1 cellular context compared by ENCODE assay signal in the genomic region with DNA sequence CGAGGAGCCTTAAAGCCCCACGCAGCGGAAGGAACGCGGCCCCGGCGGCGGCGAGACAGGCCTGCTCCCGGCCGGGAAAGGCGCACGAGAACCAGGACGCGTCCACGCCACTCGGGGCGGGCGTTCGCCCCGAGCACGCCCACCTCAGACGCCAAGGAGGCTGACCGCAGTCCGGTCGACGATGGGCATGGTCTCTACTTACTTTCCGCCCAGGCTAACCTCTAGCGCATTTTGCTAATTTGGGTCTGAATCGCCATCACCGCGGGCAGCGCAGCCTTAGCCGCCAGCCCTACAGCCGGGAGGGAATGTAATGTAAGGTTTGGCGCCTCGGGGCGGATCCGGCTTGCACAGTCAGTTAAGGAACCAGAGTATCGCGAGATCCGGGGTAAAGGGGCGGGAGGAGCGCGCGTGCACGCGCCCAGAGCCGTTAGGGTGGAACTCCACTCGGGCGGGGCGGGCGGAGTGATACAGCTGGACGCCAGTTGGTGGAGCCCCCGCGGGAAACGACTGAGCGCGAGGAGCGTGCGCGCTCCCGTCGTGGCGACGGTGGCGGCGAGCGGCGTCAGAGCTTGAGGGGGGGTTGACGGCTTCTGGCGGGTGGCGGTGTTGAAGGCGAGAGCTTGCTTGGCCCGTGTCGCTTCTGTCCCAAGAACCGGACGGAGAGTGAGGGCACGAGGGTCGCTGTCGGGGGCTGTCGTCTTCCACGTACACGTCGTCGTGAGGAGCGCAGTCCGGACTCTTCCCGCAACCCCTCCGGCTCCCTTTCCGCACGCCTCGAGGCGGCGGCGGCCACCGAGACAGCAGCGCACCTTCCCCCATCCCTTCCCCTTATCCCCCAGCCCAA.
TF ChIP-seq lines count a peak whose summit lies in the region.

A gene with protein sequence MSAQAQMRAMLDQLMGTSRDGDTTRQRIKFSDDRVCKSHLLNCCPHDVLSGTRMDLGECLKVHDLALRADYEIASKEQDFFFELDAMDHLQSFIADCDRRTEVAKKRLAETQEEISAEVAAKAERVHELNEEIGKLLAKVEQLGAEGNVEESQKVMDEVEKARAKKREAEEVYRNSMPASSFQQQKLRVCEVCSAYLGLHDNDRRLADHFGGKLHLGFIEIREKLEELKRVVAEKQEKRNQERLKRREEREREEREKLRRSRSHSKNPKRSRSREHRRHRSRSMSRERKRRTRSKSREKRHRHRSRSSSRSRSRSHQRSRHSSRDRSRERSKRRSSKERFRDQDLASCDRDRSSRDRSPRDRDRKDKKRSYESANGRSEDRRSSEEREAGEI (plus strand): TSS at position 529 of the 844 bp plus-strand sequence. CDS start 368 bp downstream, outside the sequence.

TF ChIP-seq in HEK293, 187 proteins besides CTCF, POLR2A, EP300 and RAD21 (continued from another document and continues in another):
- TF ChIP-seq TRIM28 (IDR thresholded peaks at IDR 0.05; ENCODE audit: borderline replicate concordance, low read length): peak; percentile 80
- no peak for TF ChIP-seq ZNF280D (tag by site-specific recombination; IDR thresholded peaks at IDR 0.05)
- no peak for TF ChIP-seq ZNF214 (tag by site-specific recombination; IDR thresholded peaks at IDR 0.05; ENCODE audit: borderline replicate concordance)
- peak; percentile 83 for TF ChIP-seq SP7 (tag by site-specific recombination; IDR thresholded peaks at IDR 0.05)
- TF ChIP-seq ZNF146 (tag by site-specific recombination; IDR thresholded peaks at IDR 0.05): peak; percentile 20; the same call in 1 of the 2 replicates
- TF ChIP-seq ZNF792 (tag by site-specific recombination; IDR thresholded peaks at IDR 0.05): 0 out of 2 replicates have a peak, but pooled peaks have one; percentile 75
- TF ChIP-seq ZNF521 (tag by site-specific recombination; IDR thresholded peaks at IDR 0.05): no peak
- no peak for TF ChIP-seq ZNF645 (tag by site-specific recombination; IDR thresholded peaks at IDR 0.05)
- TF ChIP-seq ZNF112 (tag by site-specific recombination; IDR thresholded peaks at IDR 0.05): no peak
- TF ChIP-seq TCF7L2 (IDR thresholded peaks at IDR 0.05; ENCODE audit: borderline replicate concordance, low read depth, low read length): no peak
- peak; percentile 56; the same call in 1 of the 2 replicates for TF ChIP-seq ZNF610 (tag by site-specific recombination; IDR thresholded peaks at IDR 0.05; ENCODE audit: borderline replicate concordance)
- TF ChIP-seq ZNF211 (tag by site-specific recombination; IDR thresholded peaks at IDR 0.05; ENCODE audit: low read depth): no peak
- no peak for TF ChIP-seq ZNF580 (tag by site-specific recombination; IDR thresholded peaks at IDR 0.05)
- TF ChIP-seq WT1 (tag by site-specific recombination; IDR thresholded peaks at IDR 0.05): peak; percentile 58; the same call in 1 of the 2 replicates
- no peak for TF ChIP-seq ZNF560 (tag by site-specific recombination; IDR thresholded peaks at IDR 0.05; ENCODE audit: borderline replicate concordance)
- TF ChIP-seq ZNF140 (tag by site-specific recombination; IDR thresholded peaks at IDR 0.05): no peak
- peak; percentile 94 for TF ChIP-seq PATZ1 (tag by site-specific recombination; IDR thresholded peaks at IDR 0.05)
- TF ChIP-seq ZNF660 (tag by site-specific recombination; IDR thresholded peaks at IDR 0.05): peak; percentile 85
- peak; percentile 83 for TF ChIP-seq ZBTB17 (tag by site-specific recombination; IDR thresholded peaks at IDR 0.05)
- no peak for TF ChIP-seq ZNF354C (tag by site-specific recombination; IDR thresholded peaks at IDR 0.05; ENCODE audit: borderline replicate concordance, low read depth)
- TF ChIP-seq GLI4 (tag by site-specific recombination; IDR thresholded peaks at IDR 0.05): peak; percentile 68
- TF ChIP-seq KLF16 (tag by site-specific recombination; IDR thresholded peaks at IDR 0.05): peak; percentile 98
- peak; percentile 89 for TF ChIP-seq KLF9 (tag by site-specific recombination; IDR thresholded peaks at IDR 0.05; ENCODE audit: low read depth)
- no peak for TF ChIP-seq TSHZ1 (tag by site-specific recombination; IDR thresholded peaks at IDR 0.05; ENCODE audit: borderline replicate concordance)
- no peak for TF ChIP-seq PRDM6 (tag by site-specific recombination; IDR thresholded peaks at IDR 0.05)
- TF ChIP-seq ZNF174 (tag by site-specific recombination; IDR thresholded peaks at IDR 0.05): no peak
- TF ChIP-seq, protein P1, sequence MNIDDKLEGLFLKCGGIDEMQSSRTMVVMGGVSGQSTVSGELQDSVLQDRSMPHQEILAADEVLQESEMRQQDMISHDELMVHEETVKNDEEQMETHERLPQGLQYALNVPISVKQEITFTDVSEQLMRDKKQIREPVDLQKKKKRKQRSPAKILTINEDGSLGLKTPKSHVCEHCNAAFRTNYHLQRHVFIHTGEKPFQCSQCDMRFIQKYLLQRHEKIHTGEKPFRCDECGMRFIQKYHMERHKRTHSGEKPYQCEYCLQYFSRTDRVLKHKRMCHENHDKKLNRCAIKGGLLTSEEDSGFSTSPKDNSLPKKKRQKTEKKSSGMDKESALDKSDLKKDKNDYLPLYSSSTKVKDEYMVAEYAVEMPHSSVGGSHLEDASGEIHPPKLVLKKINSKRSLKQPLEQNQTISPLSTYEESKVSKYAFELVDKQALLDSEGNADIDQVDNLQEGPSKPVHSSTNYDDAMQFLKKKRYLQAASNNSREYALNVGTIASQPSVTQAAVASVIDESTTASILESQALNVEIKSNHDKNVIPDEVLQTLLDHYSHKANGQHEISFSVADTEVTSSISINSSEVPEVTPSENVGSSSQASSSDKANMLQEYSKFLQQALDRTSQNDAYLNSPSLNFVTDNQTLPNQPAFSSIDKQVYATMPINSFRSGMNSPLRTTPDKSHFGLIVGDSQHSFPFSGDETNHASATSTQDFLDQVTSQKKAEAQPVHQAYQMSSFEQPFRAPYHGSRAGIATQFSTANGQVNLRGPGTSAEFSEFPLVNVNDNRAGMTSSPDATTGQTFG (tag by site-specific recombination; IDR thresholded peaks at IDR 0.05; ENCODE audit: borderline replicate concordance): no peak
- TF ChIP-seq SP2 (tag by site-specific recombination; IDR thresholded peaks at IDR 0.05): peak; percentile 94
- TF ChIP-seq ZNF239 (tag by site-specific recombination; IDR thresholded peaks at IDR 0.05): no peak
- peak; percentile 82; the same call in 1 of the 2 replicates for TF ChIP-seq ZBTB20 (tag by site-specific recombination; IDR thresholded peaks at IDR 0.05)
- peak; percentile 71; the same call in 1 of the 2 replicates for TF ChIP-seq PBX3 (CRISPR knock-in tag; IDR thresholded peaks at IDR 0.05)
- TF ChIP-seq ZBTB21 (tag by site-specific recombination; IDR thresholded peaks at IDR 0.05): no peak; the same call in 1 of the 2 replicates
- TF ChIP-seq FEZF1 (tag by site-specific recombination; IDR thresholded peaks at IDR 0.05): no peak
- peak; percentile 67; the same call in 1 of the 2 replicates for TF ChIP-seq YY2 (tag by site-specific recombination; IDR thresholded peaks at IDR 0.05)
- TF ChIP-seq ZNF274 (IDR thresholded peaks at IDR 0.05; ENCODE audit: low read length): no peak
- no peak for TF ChIP-seq ZNF274 (tag by site-specific recombination; IDR thresholded peaks at IDR 0.05; ENCODE audit: borderline replicate concordance)
- no peak; the same call in 1 of the 2 replicates for TF ChIP-seq ZBTB48 (tag by site-specific recombination; IDR thresholded peaks at IDR 0.05)
- TF ChIP-seq ZNF529 (tag by site-specific recombination; IDR thresholded peaks at IDR 0.05; ENCODE audit: insufficient replicate concordance): no peak
- no peak for TF ChIP-seq ZNF292 (tag by site-specific recombination; IDR thresholded peaks at IDR 0.05; ENCODE audit: borderline replicate concordance, low read depth)
- no peak for TF ChIP-seq ZNF48 (tag by site-specific recombination; IDR thresholded peaks at IDR 0.05)
- no peak for TF ChIP-seq ZNF311 (tag by site-specific recombination; IDR thresholded peaks at IDR 0.05; ENCODE audit: borderline replicate concordance)
- peak; percentile 74; the same call in 1 of the 2 replicates for TF ChIP-seq OVOL3 (tag by site-specific recombination; IDR thresholded peaks at IDR 0.05)
